ENCODE assay signal across 33 cellular contexts in genomic region chr4:72208421-72209075, GRCh38.
DNase-seq lines count a peak whose midpoint lies in the region; TF ChIP-seq lines count a peak whose summit lies in the region.
"Had no signal": no experiment of that assay in that cellular context is flagged by ENCODE, and none has a peak within 500 bp of the region (broad histone marks: within the 10 kb centered on the region; RNA-seq: fewer than 3 reads in every experiment).

No MANE protein-coding gene starts in this region.

- no TSS peak for BruUV-seq in PC-9 (replicated peaks; lab: Mats Ljungman, UMichigan)

- H3K4me3 Mint-ChIP-seq in CD4-positive, alpha-beta memory T cell: no peak overlapping the region
- H3K4me3 Mint-ChIP-seq: activated CD4-positive, alpha-beta T cell treated with anti-CD3 and anti-CD28 coated beads for 36 hours; activated naive CD4-positive, alpha-beta T cell treated with anti-CD3 and anti-CD28 coated beads, Interleukin-2, amount 50 U/mL, for 24 hours; natural killer cell treated with Interleukin-12 subunit alpha and Interleukin-12 subunit beta and Interleukin-15 and Interleukin-18, amount 100 ng/mL, for 72 hours; stimulated activated naive B cell treated with anti-CD40 and anti-IgM and Interleukin-4, amounts not matched to agents 10 μg/mL and 1 μg/mL and 100 μg/mL, for 72 hours had no signal

- no peaks in the 10 kb centered on the region for H3K9me2 ChIP-seq in PC-9 (ENCODE audit: insufficient read depth)

- H3K4me3 ChIP-seq in PC-9: no peak overlapping the region
- no peak overlapping the region for H3K4me3 ChIP-seq in CD4-positive, alpha-beta memory T cell (ENCODE audit: low read length in 2 of 2)
- H3K4me3 ChIP-seq: BLaER1 treated with 17β-estradiol and CSF1 and Interleukin-3, amounts not matched to agents 10 nM and 100 nM; cardiac muscle cell; heart right ventricle; lower lobe of right lung; mucosa of descending colon; SJCRH30; upper lobe of left lung had no signal

- H3K9me3 Mint-ChIP-seq in CD4-positive, alpha-beta memory T cell: peaks cover 0 to 2% (median 0%) of the 10 kb centered on the region in 8 donors

- CTCF ChIA-PET in PC-9 (lab: Charles Lee): no interaction called here
- CTCF ChIA-PET in CD4-positive, alpha-beta memory T cell (lab: Charles Lee; ENCODE audit: partially characterized antibody): no interaction called here

- H3K36me3 Mint-ChIP-seq in CD4-positive, alpha-beta memory T cell: no peaks in the 10 kb centered on the region
- H3K36me3 Mint-ChIP-seq: activated naive CD4-positive, alpha-beta T cell treated with anti-CD3 and anti-CD28 coated beads, Interleukin-2, amount 50 U/mL, for 24 hours; natural killer cell treated with Interleukin-12 subunit alpha and Interleukin-12 subunit beta and Interleukin-15 and Interleukin-18, amount 100 ng/mL, for 72 hours; stimulated activated naive B cell treated with anti-CD40 and anti-IgM and Interleukin-4, amounts not matched to agents 10 μg/mL and 1 μg/mL and 100 μg/mL, for 72 hours had no signal

- H2AFZ ChIP-seq in PC-9: no peak overlapping the region

- peaks cover 14% of the 10 kb centered on the region; the same call in 1 of the 2 replicates for H3F3A ChIP-seq in PC-9 (ENCODE audit: insufficient read depth, low read depth)

- H3K79me2 ChIP-seq in PC-9 (ENCODE audit: low read depth): no peaks in the 10 kb centered on the region

- H3K27me3 Mint-ChIP-seq in CD4-positive, alpha-beta memory T cell: peaks cover 3% of the 10 kb centered on the region in 2 donors
- H3K27me3 Mint-ChIP-seq: activated naive CD4-positive, alpha-beta T cell treated with anti-CD3 and anti-CD28 coated beads, Interleukin-2, amount 50 U/mL, for 24 hours; natural killer cell treated with Interleukin-12 subunit alpha and Interleukin-12 subunit beta and Interleukin-15 and Interleukin-18, amount 100 ng/mL, for 72 hours; stimulated activated naive B cell treated with anti-CD40 and anti-IgM and Interleukin-4, amounts not matched to agents 10 μg/mL and 1 μg/mL and 100 μg/mL, for 72 hours had no signal

- no peak for TF ChIP-seq CTCF in PC-9 (conservative IDR thresholded peaks at IDR 0.05)

- peak overlapping the region; percentile 46 for H3K4me2 ChIP-seq in PC-9

- intact Hi-C loops in PC-9 (cut with micrococcal nuclease; ENCODE audit: unreplicated experiment): no loop called here
- intact Hi-C loops in CD4-positive, alpha-beta memory T cell (cut with micrococcal nuclease): no loop called here

- POLR2A ChIA-PET in PC-9 (lab: Charles Lee; ENCODE audit: unreplicated experiment): no interaction called here
- POLR2A ChIA-PET in CD4-positive, alpha-beta memory T cell (lab: Charles Lee; ENCODE audit: partially characterized antibody): no interaction called here

- peaks cover 22% of the 10 kb centered on the region for H3K4me1 ChIP-seq in PC-9 (replicated peaks; ENCODE audit: insufficient read depth)
- no peaks in the 10 kb centered on the region for H3K4me1 ChIP-seq in CD4-positive, alpha-beta memory T cell (ENCODE audit: insufficient read depth, low read length)
- H3K4me1 ChIP-seq: heart right ventricle, lower lobe of right lung, SJCRH30, upper lobe of left lung had no signal

- H3K4me1 Mint-ChIP-seq in CD4-positive, alpha-beta memory T cell: no peaks in the 10 kb centered on the region
- H3K4me1 Mint-ChIP-seq: activated CD4-positive, alpha-beta T cell treated with anti-CD3 and anti-CD28 coated beads for 36 hours; activated naive CD4-positive, alpha-beta T cell treated with anti-CD3 and anti-CD28 coated beads, Interleukin-2, amount 50 U/mL, for 24 hours; stimulated activated naive B cell treated with anti-CD40 and anti-IgM and Interleukin-4, amounts not matched to agents 10 μg/mL and 1 μg/mL and 100 μg/mL, for 72 hours had no signal

- H3K36me3 ChIP-seq in PC-9 (ENCODE audit: low read depth): no peaks in the 10 kb centered on the region
- H3K36me3 ChIP-seq in CD4-positive, alpha-beta memory T cell (ENCODE audit: insufficient read depth, low read length): no peaks in the 10 kb centered on the region
- H3K36me3 ChIP-seq: BLaER1 treated with 17β-estradiol and CSF1 and Interleukin-3, amounts not matched to agents 10 nM and 100 nM; cardiac muscle cell; heart right ventricle; lower lobe of right lung; SJCRH30; upper lobe of left lung had no signal

- no peak overlapping the region for H3K27ac Mint-ChIP-seq in CD4-positive, alpha-beta memory T cell
- H3K27ac Mint-ChIP-seq: activated CD4-positive, alpha-beta T cell treated with anti-CD3 and anti-CD28 coated beads for 36 hours; activated naive CD4-positive, alpha-beta T cell treated with anti-CD3 and anti-CD28 coated beads, Interleukin-2, amount 50 U/mL, for 24 hours; natural killer cell treated with Interleukin-12 subunit alpha and Interleukin-12 subunit beta and Interleukin-15 and Interleukin-18, amount 100 ng/mL, for 72 hours; stimulated activated naive B cell treated with anti-CD40 and anti-IgM and Interleukin-4, amounts not matched to agents 10 μg/mL and 1 μg/mL and 100 μg/mL, for 72 hours had no signal

- H4K20me1 ChIP-seq in PC-9 (ENCODE audit: insufficient read depth): no peaks in the 10 kb centered on the region
- H4K20me1 ChIP-seq: BLaER1 treated with 17β-estradiol and CSF1 and Interleukin-3, amounts not matched to agents 10 nM and 100 nM had no signal

- no peaks in the 10 kb centered on the region for H3K9me3 ChIP-seq in PC-9 (ENCODE audit: insufficient read depth, low read depth)
- H3K9me3 ChIP-seq in CD4-positive, alpha-beta memory T cell (ENCODE audit: control insufficient read depth in 1 of 2, low read length in 2 of 2): no peaks in the 10 kb centered on the region
- H3K9me3 ChIP-seq: heart right ventricle, lower lobe of right lung, mucosa of descending colon, SJCRH30, upper lobe of left lung had no signal

- DNase-seq in HT-29 (ENCODE audit: low spot score) (peak; percentile 35), PC-9 (peak in 1 of 2 experiments; percentile 65), epithelial cell of prostate (ENCODE audit: low read depth, low spot score) (no peak), renal cortical epithelial cell (ENCODE audit: low read depth) (peak; percentile 30), NK-92 (lab: John Stamatoyannopoulos, UW; ENCODE audit: unreplicated experiment) (no peak), NOMO-1 treated with DMSO at 0.1 percent for 48 hours (lab: John Stamatoyannopoulos, UW; ENCODE audit: unreplicated experiment) (no peak)
- no peak for DNase-seq in CD4-positive, alpha-beta memory T cell
- DNase-seq: activated CD4-positive, alpha-beta T cell treated with anti-CD3 and anti-CD28 coated beads for 36 hours; anterior cingulate cortex; cortex of kidney; DMS79; effector memory CD4-positive, alpha-beta T cell; erythroblast; foreskin melanocyte; GF-D8; heart right ventricle; IMR-90; kidney glomerular epithelial cell; lower lobe of right lung; mucosa of descending colon; NCI-H1048; NCI-H1694; NCI-H2171; NCI-H510A; occipital lobe; SJCRH30; stimulated activated naive B cell treated with anti-CD40 and anti-IgM and Interleukin-4, amounts not matched to agents 10 μg/mL and 1 μg/mL and 100 μg/mL, for 72 hours; T-helper 9 cell; upper lobe of left lung had no signal

- H3K27me3 ChIP-seq in PC-9 (ENCODE audit: insufficient read depth, low read depth): no peaks in the 10 kb centered on the region
- H3K27me3 ChIP-seq in CD4-positive, alpha-beta memory T cell (ENCODE audit: insufficient read depth, low read length): no peaks in the 10 kb centered on the region
- H3K27me3 ChIP-seq: BLaER1 treated with 17β-estradiol and CSF1 and Interleukin-3, amounts not matched to agents 10 nM and 100 nM; cardiac muscle cell; heart right ventricle; upper lobe of left lung had no signal

- H3K27ac ChIP-seq in PC-9 (peak overlapping the region; percentile 87), epithelial cell of prostate (peak overlapping the region; percentile 55)
- no peak overlapping the region for H3K27ac ChIP-seq in CD4-positive, alpha-beta memory T cell (ENCODE audit: low read depth, low read length)
- H3K27ac ChIP-seq: BLaER1 treated with 17β-estradiol and CSF1 and Interleukin-3, amounts not matched to agents 10 nM and 100 nM; cardiac muscle cell; heart right ventricle; lower lobe of right lung; SJCRH30; upper lobe of left lung had no signal

Comparison
In these comparisons a context has a peak if more than half of its experiments do, and no peak if none do; other contexts are left out.
1. DNase-seq: peak in HT-29 (single experiment) and renal cortical epithelial cell (single experiment); none in epithelial cell of prostate (single experiment), NK-92 (single experiment), NOMO-1 treated with DMSO at 0.1 percent for 48 hours (single experiment) and CD4-positive, alpha-beta memory T cell (0 of 5).